9 cellular contexts compared by ENCODE assay signal in the genomic region with DNA sequence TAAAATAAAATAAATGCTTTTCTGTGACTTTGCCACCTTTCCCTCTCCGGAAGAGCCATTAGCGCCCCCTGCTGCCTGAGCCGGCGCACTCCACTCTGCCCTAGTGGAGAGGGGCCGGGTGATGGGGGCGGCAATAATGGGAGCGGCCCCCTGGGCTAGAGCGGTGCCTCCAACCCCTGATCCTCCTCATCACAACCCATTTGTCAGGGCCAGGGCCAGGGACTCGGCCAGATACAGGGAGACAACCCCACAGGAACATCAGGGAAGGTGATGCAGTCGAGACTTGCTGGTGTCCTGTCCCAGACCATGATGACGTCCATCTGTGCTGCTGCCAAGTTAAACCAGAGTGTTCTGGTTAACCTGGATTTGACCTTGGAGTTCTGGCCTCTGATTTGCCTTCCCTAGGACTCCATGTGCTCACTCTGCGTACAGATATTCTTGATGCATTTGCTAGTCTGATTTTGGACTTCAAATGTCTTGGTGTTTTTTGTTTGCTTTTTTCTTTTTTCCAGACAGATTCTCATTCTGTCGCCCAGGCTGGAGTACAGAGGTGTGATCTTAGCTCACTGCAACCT. TPM values are rescaled to one million over a fixed set of nuclear protein-coding genes. Genes with fewer than 3 reads are reported as not detected.
DNase-seq lines count a peak whose midpoint lies in the region; ATAC-seq, FAIRE-seq and TF ChIP-seq lines count a peak whose summit lies in the region.
"Had no signal": no experiment of that assay in that cellular context is flagged by ENCODE, and none has a peak within 500 bp of the region (broad histone marks: within the 10 kb centered on the region; RNA-seq: fewer than 3 reads in every experiment).

No MANE protein-coding gene starts in this region.

- no peaks in the 10 kb centered on the region for H3K79me2 ChIP-seq in SU-DHL-6 (ENCODE audit: insufficient read depth, low read length)
- H3K79me2 ChIP-seq in H1 (ENCODE audit: control insufficient read depth in 1 of 2, insufficient read depth in 2 of 2, low read length in 2 of 2) = no peaks in the 10 kb centered on the region

- H3K4me3 Mint-ChIP-seq in CD14-positive monocyte = no peak overlapping the region
- H3K4me3 Mint-ChIP-seq in naive thymus-derived CD4-positive, alpha-beta T cell = no peak overlapping the region

- peaks cover 0 to 2% (median 1%) of the 10 kb centered on the region in 4 experiments; a peak in 1 of 7 replicates for H3K4me1 ChIP-seq in H1 (replicated peaks in 1 of 4; ENCODE audit: control insufficient read depth in 3 of 4, insufficient read depth in 4 of 4, low read length in 3 of 4)
- H3K4me1 ChIP-seq in naive thymus-derived CD4-positive, alpha-beta T cell (ENCODE audit: control insufficient read depth in 2 of 2, insufficient read depth in 2 of 2, low read length in 2 of 2) = no peaks in the 10 kb centered on the region

- peaks cover 0 to 2% (median 0%) of the 10 kb centered on the region in 7 donors for H3K9me3 Mint-ChIP-seq in CD14-positive monocyte
- H3K9me3 Mint-ChIP-seq in naive thymus-derived CD4-positive, alpha-beta T cell = no peaks in the 10 kb centered on the region

- intact Hi-C loops in CD14-positive monocyte (cut with micrococcal nuclease) = no loop called here
- intact Hi-C loops in naive thymus-derived CD4-positive, alpha-beta T cell (cut with micrococcal nuclease) = no loop called here

- TF ChIP-seq CTCF in CD14-positive monocyte (IDR thresholded peaks at IDR 0.05) (peak; percentile 73), SU-DHL-6 (IDR thresholded peaks at IDR 0.05; ENCODE audit: insufficient read depth, low read length, poor library complexity, severe bottlenecking) (peak; percentile 75), H1 (IDR thresholded peaks at IDR 0.05; ENCODE audit: control extremely low read depth in 1 of 3, insufficient read depth in 1 of 3, low read depth in 1 of 3, low read length in 3 of 3) (peak; percentile 68 to 85 (median 80))

- no peaks in the 10 kb centered on the region for H4K20me1 ChIP-seq in SU-DHL-6 (ENCODE audit: low read depth, low read length)
- H4K20me1 ChIP-seq in H1 (replicated peaks in 1 of 2; ENCODE audit: control insufficient read depth in 1 of 2, insufficient read depth in 2 of 2, low read length in 2 of 2) = no peaks in the 10 kb centered on the region

- H3K4me3 ChIP-seq in SU-DHL-6 (ENCODE audit: insufficient read depth, low read length, poor library complexity, severe bottlenecking) (no peak overlapping the region), H1 (ENCODE audit: extremely low read depth in 1 of 4, insufficient read depth in 2 of 4, low read depth in 3 of 4, low read length in 4 of 4) (no peak overlapping the region)
- no peak overlapping the region for H3K4me3 ChIP-seq in naive thymus-derived CD4-positive, alpha-beta T cell (ENCODE audit: low read length)

- H3K14ac ChIP-seq in H1 (ENCODE audit: insufficient read length) = no peak overlapping the region

- no peaks in the 10 kb centered on the region for H3K79me1 ChIP-seq in H1 (ENCODE audit: low read depth, low read length)

- no peak overlapping the region for H2BK120ac ChIP-seq in H1 (replicated peaks; ENCODE audit: low read depth, low read length)

- peak; percentile 75 to 82 for TF ChIP-seq RAD21 in H1 (IDR thresholded peaks at IDR 0.05 in 1 of 2, conservative IDR thresholded peaks at IDR 0.05 in 1 of 2; ENCODE audit: low read depth in 2 of 2, low read length in 2 of 2)

- H3K18ac ChIP-seq in H1 (ENCODE audit: extremely low read depth, low read length) = 0 out of 2 replicates have a peak overlapping the region, but pooled peaks have one; percentile 36

- peak overlapping the region; percentile 14 for H4K5ac ChIP-seq in H1 (ENCODE audit: insufficient read length, low read depth, low read length)

- peak overlapping the region; percentile 88 for H2BK12ac ChIP-seq in H1 (ENCODE audit: low read depth, low read length)

- peaks cover under 1% of the 10 kb centered on the region for H3K4me1 Mint-ChIP-seq in CD14-positive monocyte
- peaks cover 0 to 4% (median 0%) of the 10 kb centered on the region in 7 donors for H3K4me1 Mint-ChIP-seq in naive thymus-derived CD4-positive, alpha-beta T cell

- H3K27ac ChIP-seq in SU-DHL-6 (ENCODE audit: low read depth, low read length) (no peak overlapping the region), H1 (ENCODE audit: low read depth, low read length) (no peak overlapping the region), caudate nucleus (ENCODE audit: low read depth, low read length) (no peak overlapping the region)
- no peak overlapping the region for H3K27ac ChIP-seq in naive thymus-derived CD4-positive, alpha-beta T cell (ENCODE audit: low read depth, low read length)

- H3F3A ChIP-seq in SU-DHL-6 (ENCODE audit: insufficient read depth) = no peaks in the 10 kb centered on the region

- H3K27me3 ChIP-seq in SU-DHL-6 (ENCODE audit: low read length) = no peaks in the 10 kb centered on the region
- H3K27me3 ChIP-seq in H1 (replicated peaks in 1 of 4; ENCODE audit: control insufficient read depth in 3 of 4, extremely low read depth in 1 of 4, insufficient read depth in 3 of 4, low read length in 3 of 4) = no peaks in the 10 kb centered on the region
- no peaks in the 10 kb centered on the region for H3K27me3 ChIP-seq in naive thymus-derived CD4-positive, alpha-beta T cell (ENCODE audit: control insufficient read depth in 2 of 2, insufficient read depth in 2 of 2, low read length in 2 of 2)

- peak overlapping the region; percentile 92; the same call in 1 of the 2 replicates for H2BK5ac ChIP-seq in H1 (ENCODE audit: low read depth, low read length)

- CTCF ChIA-PET in H1 (lab: Charles Lee; ENCODE audit: partially characterized antibody) = interaction anchor here (0.7 to 2.1 kb wide), 16 partner anchors 10 to 174 kb away, joined by 3 to 8 read pairs (median 4); no protein-coding TSS in a partner anchor
- CTCF ChIA-PET in naive thymus-derived CD4-positive, alpha-beta T cell (lab: Charles Lee) = interaction anchor here (0.6 to 0.7 kb wide), 2 partner anchors 469 to 564 kb away, joined by 3 to 5 read pairs; no protein-coding TSS in a partner anchor

- POLR2A ChIA-PET in H1 (lab: Charles Lee; ENCODE audit: partially characterized antibody) = interaction anchor here (0.7 to 1.4 kb wide), 2 partner anchors 61 to 82 kb away, joined by 3 to 4 read pairs; no protein-coding TSS in a partner anchor
- POLR2A ChIA-PET in naive thymus-derived CD4-positive, alpha-beta T cell (lab: Charles Lee) = no interaction called here

- TF ChIP-seq EP300 in H1 (IDR thresholded peaks at IDR 0.05; ENCODE audit: borderline replicate concordance in 1 of 2, low read depth in 2 of 2, low read length in 2 of 2) = no peak

- H3K27ac Mint-ChIP-seq in CD14-positive monocyte = no peak overlapping the region
- no peak overlapping the region for H3K27ac Mint-ChIP-seq in naive thymus-derived CD4-positive, alpha-beta T cell

- H2BK15ac ChIP-seq in H1 (ENCODE audit: low read length) = peak overlapping the region; percentile 24; the same call in 1 of the 2 replicates

- H2AFZ ChIP-seq in SU-DHL-6 (ENCODE audit: low read depth, low read length, severe bottlenecking) = no peak overlapping the region
- peak overlapping the region; percentile 94 for H2AFZ ChIP-seq in H1 (ENCODE audit: low read length)

- no peak overlapping the region for H3K4ac ChIP-seq in H1 (replicated peaks; ENCODE audit: insufficient read length, low read depth, low read length)

- H3K23me2 ChIP-seq in H1 (ENCODE audit: low read depth, low read length) = no peaks in the 10 kb centered on the region

- no peak overlapping the region for H4K91ac ChIP-seq in H1 (replicated peaks; ENCODE audit: insufficient read length, low read length)

- H3K9me3 ChIP-seq in SU-DHL-6 (ENCODE audit: insufficient read depth, low read length) = no peaks in the 10 kb centered on the region
- H3K9me3 ChIP-seq in H1 (ENCODE audit: insufficient read depth in 2 of 2, low read depth in 1 of 2, low read length in 1 of 2) = no peaks in the 10 kb centered on the region
- H3K9me3 ChIP-seq in naive thymus-derived CD4-positive, alpha-beta T cell (ENCODE audit: control insufficient read depth in 2 of 3, low read length in 3 of 3) = no peaks in the 10 kb centered on the region

- H3K4me2 ChIP-seq in SU-DHL-6 (ENCODE audit: low read depth, low read length, poor library complexity, severe bottlenecking) (no peak overlapping the region), H1 (ENCODE audit: insufficient read depth in 1 of 2, low read depth in 2 of 2, low read length in 2 of 2) (peak overlapping the region in 1 of 2 experiments; percentile 38; a peak in 1 of 4 replicates)

- H2AK5ac ChIP-seq in H1 (ENCODE audit: low read depth, low read length) = no peak overlapping the region

- H3K23ac ChIP-seq in H1 (ENCODE audit: insufficient read length) = no peak overlapping the region

- DNase-seq in CD14-positive monocyte (ENCODE audit: low spot score) (no peak), HCEC 1CT (peak; percentile 37), H1 (ENCODE audit: low read depth in 1 of 2, low spot score in 2 of 2) (peak; percentile 34 to 84), caudate nucleus (lab: John Stamatoyannopoulos, UW) (no peak), LoVo (ENCODE audit: low spot score) (no peak)
- DNase-seq in naive thymus-derived CD4-positive, alpha-beta T cell = peak in 8 of 9 donors; percentile 4 to 31 (median 16)

- no peak for FAIRE-seq in H1 (lab: Jason Lieb, UNC)
- FAIRE-seq: islet of Langerhans had no signal

- no peaks in the 10 kb centered on the region for H3K36me3 Mint-ChIP-seq in CD14-positive monocyte
- H3K36me3 Mint-ChIP-seq in naive thymus-derived CD4-positive, alpha-beta T cell = no peaks in the 10 kb centered on the region

- H3K36me3 ChIP-seq in SU-DHL-6 (ENCODE audit: low read length) (no peaks in the 10 kb centered on the region), H1 (ENCODE audit: control insufficient read depth in 2 of 4, insufficient read depth in 4 of 4, low read length in 3 of 4) (no peaks in the 10 kb centered on the region)
- no peaks in the 10 kb centered on the region for H3K36me3 ChIP-seq in naive thymus-derived CD4-positive, alpha-beta T cell (ENCODE audit: control insufficient read depth in 2 of 3, insufficient read depth in 3 of 3, low read length in 3 of 3)

- peaks cover 0 to 1% (median 0%) of the 10 kb centered on the region in 3 donors for H3K27me3 Mint-ChIP-seq in CD14-positive monocyte (ENCODE audit: low read depth in 3 of 3)
- H3K27me3 Mint-ChIP-seq in naive thymus-derived CD4-positive, alpha-beta T cell = no peaks in the 10 kb centered on the region

- peak overlapping the region; percentile 13 for H2BK20ac ChIP-seq in H1 (ENCODE audit: low read length)

- H3K9ac ChIP-seq in SU-DHL-6 (ENCODE audit: low read length) (no peak overlapping the region), H1 (replicated peaks in 1 of 4; ENCODE audit: extremely low read depth in 1 of 4, low read depth in 3 of 4, low read length in 3 of 4) (no peak overlapping the region)

- peak overlapping the region; percentile 94; the same call in 1 of the 2 replicates for H4K8ac ChIP-seq in H1 (ENCODE audit: extremely low read depth, insufficient read depth, low read length)

- H3K9me2 ChIP-seq in SU-DHL-6 (replicated peaks; ENCODE audit: insufficient read depth, low read length) = no peaks in the 10 kb centered on the region

- peak; percentile 61 for ATAC-seq in naive thymus-derived CD4-positive, alpha-beta T cell
- no peak for ATAC-seq in GM19328 (IDR thresholded peaks at IDR 0.05; ENCODE audit: unreplicated experiment)

- no peak for TF ChIP-seq POLR2A in H1 (IDR thresholded peaks at IDR 0.05; ENCODE audit: control extremely low read depth in 1 of 2, low read depth in 2 of 2, low read length in 2 of 2)

- 43% methylated on average over 13 of the region's 13 CpGs; no CpG with 5 or more reads in 1 of the 2 experiments for WGBS in H1 (ENCODE audit: extremely low coverage in 1 of 2, insufficient coverage in 1 of 2, insufficient read length in 1 of 2, insufficient replicate concordance in 2 of 2, low coverage in 1 of 2, low lambda C conversion rate in 2 of 2, missing lambda C conversion rate in 1 of 2), 2 experiments

- no peak overlapping the region for H3K56ac ChIP-seq in H1 (replicated peaks; ENCODE audit: insufficient read length, low read depth, low read length)

RNA-seq across cellular contexts. Expression of a gene that starts 46.1 kb away (rescaled TPM):
- polyA plus RNA-seq in CD14-positive monocyte (1 to 10 TPM; 1.9 to 4.5 TPM), H1 (2011; rRNA removed) (86.0 and 107 TPM in 2 replicates)
- 223 and 228 TPM in 2 replicates for total RNA-seq in H1 (2021; fragmentation: NEBNext Ultra II Directional; extraction: Animal tissue kit (Norgen Biotek cat#: 25700))
- polyA plus RNA-seq in H1 (2011; cell fraction: cytosol; rRNA removed) = 77.6 TPM
- polyA plus RNA-seq in H1 (2011; cell fraction: nucleus; rRNA removed) = 284 TPM
- 124 to 166 TPM (median 143 TPM) in 4 replicates for polyA plus RNA-seq in H1 (2012, experiment 1 of 2)
- 6.0 TPM for polyA plus RNA-seq in H1 (2012, experiment 2 of 2)
- 130 TPM for polyA plus RNA-seq in H1 (2013, experiment 1 of 2)
- polyA plus RNA-seq in H1 (2013, experiment 2 of 2) = 114 TPM
- 286 and 392 TPM in 2 replicates for polyA minus RNA-seq in H1 (2011; rRNA and poly(A)+ RNA removed)
- polyA minus RNA-seq in H1 (2011; cell fraction: cytosol; rRNA and poly(A)+ RNA removed) = 97.2 TPM
- polyA minus RNA-seq in H1 (2011; cell fraction: nucleus; rRNA and poly(A)+ RNA removed) = 357 TPM
- total RNA-seq in naive thymus-derived CD4-positive, alpha-beta T cell = 100 to 1,000 TPM; 111 to 219 (median 163) TPM
- polyA plus RNA-seq in naive thymus-derived CD4-positive, alpha-beta T cell = 10 to 100 TPM; 16.0 to 22.1 TPM

Comparison
In these comparisons a context has a peak if more than half of its experiments do, and no peak if none do; other contexts are left out.
1. DNase-seq: peak in HCEC 1CT (single experiment), H1 (2 of 2) and naive thymus-derived CD4-positive, alpha-beta T cell (8 of 9); none in CD14-positive monocyte (single experiment), caudate nucleus (0 of 61) and LoVo (single experiment).
2. Peak in every context shown above with its lines, with median percentiles within 50 percentile points of each other: CTCF ChIP-seq.